Comparison of ENCODE assay signal across 21 cellular contexts in the genomic region with DNA sequence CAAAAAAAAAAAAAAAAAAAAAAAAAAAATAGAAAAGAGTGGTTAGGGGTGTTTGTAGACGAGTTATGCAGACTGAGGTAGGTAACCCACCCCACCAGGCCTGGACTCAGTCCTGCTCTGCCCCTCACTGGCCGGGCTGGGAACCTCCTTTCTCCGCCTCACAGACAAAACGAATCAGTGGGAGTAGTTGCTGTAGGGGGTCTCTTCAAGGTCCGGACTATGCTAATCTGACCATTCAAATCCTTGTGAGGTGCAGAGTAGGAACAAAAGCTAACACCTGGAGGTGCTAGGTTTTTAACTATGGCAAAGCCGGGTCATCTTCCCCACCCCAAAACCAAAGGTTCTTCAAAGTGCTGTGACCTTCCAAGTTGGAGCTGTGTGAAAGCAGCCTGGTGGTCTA.
"Had no signal": no experiment of that assay in that cellular context is flagged by ENCODE, and none has a peak within 500 bp of the region (broad histone marks: within the 10 kb centered on the region; RNA-seq: fewer than 3 reads in every experiment).

No MANE protein-coding gene starts in this region.

- DNase-seq: activated CD4-positive, alpha-beta memory T cell treated with anti-CD3 and anti-CD28 coated beads for 36 hours; activated CD4-positive, alpha-beta T cell treated with anti-CD3 and anti-CD28 coated beads for 48 hours; activated CD8-positive, alpha-beta memory T cell treated with anti-CD3 and anti-CD28 coated beads, Interleukin-2, amount 50 U/mL, for 4 hours; activated effector memory CD4-positive, alpha-beta T cell treated with anti-CD3 and anti-CD28 coated beads, Interleukin-2, amount 50 U/mL, for 16 hours; activated naive CD4-positive, alpha-beta T cell treated with anti-CD3 and anti-CD28 coated beads for 36 hours; activated naive CD8-positive, alpha-beta T cell treated with anti-CD3 and anti-CD28 coated beads, Interleukin-2, amount 10 ng/mL, durations not matched to agents 7 days and 5 days; activated T-cell treated with anti-CD3 and anti-CD28 coated beads, Interleukin-2, amount 50 U/mL, for 1 hour; caudate nucleus; cortex of kidney; effector memory CD8-positive, alpha-beta T cell; stimulated activated CD4-positive, alpha-beta T cell treated with anti-CD3 and anti-CD28 coated beads, Interleukin-4, amount 100 ng/mL, for 1 hour; stimulated activated naive CD8-positive, alpha-beta T cell treated with anti-CD3 and anti-CD28 coated beads, Interleukin-15, Interleukin-2, amounts not matched to agents 100 U/mL and 50 U/mL, for 24 hours; transverse colon had no signal

- H3K79me2 ChIP-seq: hepatocyte had no signal

- H3K9me3 ChIP-seq: ascending aorta, gastroesophageal sphincter, neutrophil, testis, transverse colon had no signal

- H3K4me1 ChIP-seq: ascending aorta, transverse colon had no signal

- H3K27ac ChIP-seq: ascending aorta, gastroesophageal sphincter, hepatocyte, neutrophil, testis, transverse colon had no signal

- H2AFZ ChIP-seq: hepatocyte had no signal

- H3K27me3 ChIP-seq: ascending aorta, hepatocyte, testis, transverse colon had no signal

- ATAC-seq: activated CD4-positive, CD25-positive, alpha-beta regulatory T cell treated with anti-CD3 and anti-CD28 coated beads, Interleukin-2, amount 50 U/mL, for 24 hours; effector memory CD8-positive, alpha-beta T cell; gastroesophageal sphincter; stimulated activated naive CD8-positive, alpha-beta T cell treated with anti-CD3 and anti-CD28 coated beads, Interleukin-15, Interleukin-2, amounts not matched to agents 100 U/mL and 50 U/mL, for 24 hours had no signal

- FAIRE-seq: endothelial cell of umbilical vein, urothelium cell line had no signal

- H3K4me3 ChIP-seq: hepatocyte had no signal

- H3K36me3 ChIP-seq: ascending aorta, gastroesophageal sphincter, neutrophil, transverse colon had no signal
